17 cellular contexts compared by ENCODE assay signal in genomic region chr12:26150737-26151450, GRCh38. TPM values are rescaled to one million over a fixed set of nuclear protein-coding genes. Genes with fewer than 3 reads are reported as not detected.
A peak's percentile ranks its signal among the peaks of the same experiment; 100 is the strongest.
DNase-seq lines count a peak whose midpoint lies in the region; ATAC-seq and TF ChIP-seq lines count a peak whose summit lies in the region.
"Had no signal": no experiment of that assay in that cellular context is flagged by ENCODE, and none has a peak within 500 bp of the region (broad histone marks: within the 10 kb centered on the region; RNA-seq: fewer than 3 reads in every experiment).

No MANE protein-coding gene starts in this region.

- H3K36me3 ChIP-seq in BJ (ENCODE audit: control insufficient read depth, insufficient read depth, low read length) (no peaks in the 10 kb centered on the region), fibroblast of lung (ENCODE audit: control insufficient read depth, insufficient read depth, low read length) (no peaks in the 10 kb centered on the region), osteoblast (ENCODE audit: insufficient read depth, low read length) (no peaks in the 10 kb centered on the region)
- H3K36me3 ChIP-seq: upper lobe of right lung had no signal

- H2AFZ ChIP-seq in fibroblast of lung (ENCODE audit: low read length) (no peak overlapping the region), osteoblast (ENCODE audit: low read length) (no peak overlapping the region)

- H3K27ac ChIP-seq in fibroblast of lung (ENCODE audit: insufficient read depth, low read length) (no peak overlapping the region), osteoblast (ENCODE audit: low read depth, low read length) (peak overlapping the region; percentile 81)
- H3K27ac ChIP-seq: upper lobe of right lung had no signal

- in situ Hi-C loops in SK-MEL-5 (cut with HindIII; ENCODE audit: low pct_unique_long_range_greater_than_20kb, low sequenced_read_pairs), result no loop called here

- peaks cover 18% of the 10 kb centered on the region for H3K4me1 ChIP-seq in fibroblast of lung (ENCODE audit: control insufficient read depth, extremely low read depth, insufficient read depth, low read length)
- peaks cover 45% of the 10 kb centered on the region for H3K4me1 ChIP-seq in osteoblast (ENCODE audit: insufficient read depth, low read length)

- ATAC-seq in activated CD4-positive, alpha-beta T cell treated with anti-CD3 and anti-CD28 coated beads for 36 hours, result no peak
- ATAC-seq: HepG2; naive thymus-derived CD4-positive, alpha-beta T cell had no signal

- CTCF ChIA-PET in BJ (lab: Yijun Ruan, JAX), result interaction anchor here (0.7 to 1.4 kb wide), 3 partner anchors 17 to 37 kb away, joined by 3 to 4 read pairs (median 3); no protein-coding TSS in a partner anchor
- CTCF ChIA-PET in activated CD4-positive, alpha-beta T cell treated with anti-CD3 and anti-CD28 coated beads for 36 hours (lab: Charles Lee), result interaction anchor here (1.4 to 1.5 kb wide), 2 partner anchors 18 to 27 kb away, joined by 3 read pairs; no protein-coding TSS in a partner anchor

- H3K4me3 ChIP-seq in BJ (ENCODE audit: low read depth, low read length) (no peak overlapping the region), fibroblast of lung (replicated peaks in 1 of 4; ENCODE audit: control extremely low read depth in 1 of 4, insufficient read depth in 1 of 4, low read depth in 3 of 4, low read length in 4 of 4) (no peak overlapping the region), osteoblast (ENCODE audit: insufficient read depth, low read length) (peak overlapping the region; percentile 7)
- H3K4me3 ChIP-seq: skin epidermis, upper lobe of right lung had no signal

- TF ChIP-seq CTCF in BJ (IDR thresholded peaks at IDR 0.05; ENCODE audit: insufficient read depth, low read depth, low read length) (no peak), fibroblast of lung (conservative IDR thresholded peaks at IDR 0.05 in 1 of 2, IDR thresholded peaks at IDR 0.05 in 1 of 2; ENCODE audit: low read depth in 1 of 2, low read length in 2 of 2) (no peak), osteoblast (IDR thresholded peaks at IDR 0.05; ENCODE audit: extremely low read depth, low read depth, low read length) (no peak)

- H3K4me1 Mint-ChIP-seq in activated CD4-positive, alpha-beta T cell treated with anti-CD3 and anti-CD28 coated beads for 36 hours, result no peaks in the 10 kb centered on the region
- H3K4me1 Mint-ChIP-seq: CD4-positive, CD25-positive, alpha-beta regulatory T cell; naive thymus-derived CD4-positive, alpha-beta T cell had no signal

- POLR2A ChIA-PET in BJ (lab: Charles Lee), result no interaction called here
- POLR2A ChIA-PET in activated CD4-positive, alpha-beta T cell treated with anti-CD3 and anti-CD28 coated beads for 36 hours (lab: Charles Lee), result interaction anchor here (0.5 kb wide), 1 partner anchor 1079 kb away, joined by 6 read pairs; no protein-coding TSS in a partner anchor

- no peaks in the 10 kb centered on the region for H3K9me3 Mint-ChIP-seq in activated CD4-positive, alpha-beta T cell treated with anti-CD3 and anti-CD28 coated beads for 36 hours (ENCODE audit: low read depth)

- no peaks in the 10 kb centered on the region for H3K9me3 ChIP-seq in fibroblast of lung (ENCODE audit: control insufficient read depth, insufficient read depth, low read depth, low read length)
- no peaks in the 10 kb centered on the region for H3K9me3 ChIP-seq in osteoblast (ENCODE audit: low read depth, low read length)
- H3K9me3 ChIP-seq: upper lobe of right lung had no signal

- no peak overlapping the region for H3K9ac ChIP-seq in fibroblast of lung (ENCODE audit: insufficient read depth, low read length)

- H3K4me2 ChIP-seq in fibroblast of lung (ENCODE audit: extremely low read depth, insufficient read depth, low read length) (no peak overlapping the region), osteoblast (ENCODE audit: insufficient read depth, low read length) (peak overlapping the region; percentile 70)

- H3K79me2 ChIP-seq in fibroblast of lung (ENCODE audit: control insufficient read depth, insufficient read depth, low read length) (no peaks in the 10 kb centered on the region), osteoblast (ENCODE audit: insufficient read depth, low read length) (no peaks in the 10 kb centered on the region)

- no peaks in the 10 kb centered on the region for H3K36me3 Mint-ChIP-seq in activated CD4-positive, alpha-beta T cell treated with anti-CD3 and anti-CD28 coated beads for 36 hours (ENCODE audit: low read depth)
- H3K36me3 Mint-ChIP-seq: CD4-positive, CD25-positive, alpha-beta regulatory T cell; naive thymus-derived CD4-positive, alpha-beta T cell had no signal

- no peak overlapping the region for H3K4me3 Mint-ChIP-seq in activated CD4-positive, alpha-beta T cell treated with anti-CD3 and anti-CD28 coated beads for 36 hours
- H3K4me3 Mint-ChIP-seq: CD4-positive, CD25-positive, alpha-beta regulatory T cell; naive thymus-derived CD4-positive, alpha-beta T cell had no signal

- peak; percentile 52 for DNase-seq in BJ (ENCODE audit: low read depth)
- peak; percentile 40 for DNase-seq in SK-MEL-5 (ENCODE audit: low read depth, low spot score)
- DNase-seq in fibroblast of lung (ENCODE audit: low read depth in 2 of 2), result peak; percentile 80 to 94
- peak; percentile 8 for DNase-seq in osteoblast (ENCODE audit: insufficient read length, low spot score, missing footprints)
- no peak for DNase-seq in T-helper 1 cell
- DNase-seq in D341Med (ENCODE audit: low spot score), result no peak
- DNase-seq in activated CD8-positive, alpha-beta memory T cell treated with anti-CD3 and anti-CD28 coated beads, Interleukin-2, amount 50 U/mL, for 4 hours, result no peak
- no peak for DNase-seq in activated CD4-positive, alpha-beta T cell treated with anti-CD3 and anti-CD28 coated beads for 36 hours
- DNase-seq: activated CD4-positive, alpha-beta T cell treated with anti-CD3 and anti-CD28 coated beads, Interleukin-2, amount 50 U/mL, for 48 hours; activated naive CD4-positive, alpha-beta T cell treated with anti-CD3 and anti-CD28 coated beads, Interleukin-2, amount 50 U/mL, for 16 hours; CD4-positive, CD25-positive, alpha-beta regulatory T cell; naive thymus-derived CD4-positive, alpha-beta T cell; NCI-H1694 treated with DMSO at 0.1 percent for 48 hours; upper lobe of right lung had no signal

- peaks cover 7% of the 10 kb centered on the region for H3K27me3 Mint-ChIP-seq in activated CD4-positive, alpha-beta T cell treated with anti-CD3 and anti-CD28 coated beads for 36 hours

- no peaks in the 10 kb centered on the region for H3K27me3 ChIP-seq in BJ (ENCODE audit: control insufficient read depth, insufficient read depth, low read length)
- no peaks in the 10 kb centered on the region for H3K27me3 ChIP-seq in fibroblast of lung (ENCODE audit: control insufficient read depth, insufficient read depth, low read length)
- no peaks in the 10 kb centered on the region for H3K27me3 ChIP-seq in osteoblast (ENCODE audit: insufficient read depth, low read length)
- H3K27me3 ChIP-seq: upper lobe of right lung had no signal

- H3K27ac Mint-ChIP-seq in activated CD4-positive, alpha-beta T cell treated with anti-CD3 and anti-CD28 coated beads for 36 hours, result no peak overlapping the region
- H3K27ac Mint-ChIP-seq: CD4-positive, CD25-positive, alpha-beta regulatory T cell; naive thymus-derived CD4-positive, alpha-beta T cell had no signal

- no peaks in the 10 kb centered on the region for H4K20me1 ChIP-seq in fibroblast of lung (ENCODE audit: control insufficient read depth, extremely low read depth, insufficient read depth, low read length)
- H4K20me1 ChIP-seq in osteoblast (ENCODE audit: insufficient read depth, low read length), result no peaks in the 10 kb centered on the region

- intact Hi-C loops in activated CD4-positive, alpha-beta T cell treated with anti-CD3 and anti-CD28 coated beads for 36 hours (cut with DNase I, micrococcal nuclease), result no loop called here

RNA-seq across cellular contexts. Expression of gene BHLHE41, which starts 26.1 kb away (rescaled TPM):
- polyA plus RNA-seq in BJ (2011; rRNA removed) (4.0 and 5.3 TPM in 2 replicates), fibroblast of lung (2.4 and 7.4 TPM in 2 replicates)
- 1.2 and 1.5 TPM in 2 replicates for polyA minus RNA-seq in BJ (2011; rRNA and poly(A)+ RNA removed)
- 9.5 and 17.7 TPM in 2 replicates for total RNA-seq in SK-MEL-5 (2014; rRNA removed; shearing (Covaris generic))
- 10.5 and 12.2 TPM in 2 replicates for polyA plus RNA-seq in SK-MEL-5 (2015; cell fraction: cytosol; rRNA removed)
- 34.1 and 56.0 TPM in 2 replicates for polyA plus RNA-seq in SK-MEL-5 (2015; cell fraction: nucleus; rRNA removed)
- total RNA-seq in fibroblast of lung (0.51 and 2.3 TPM in 2 replicates), osteoblast (4.3 and 4.7 TPM in 2 replicates)
- 2.9 and 5.8 TPM in 2 replicates for polyA plus RNA-seq in fibroblast of lung (2012)
- 1.1 and 15.1 TPM in 2 replicates for polyA minus RNA-seq in fibroblast of lung (ENCODE audit: low replicate concordance)
- total RNA-seq in activated CD4-positive, alpha-beta T cell treated with anti-CD3 and anti-CD28 coated beads for 36 hours, result not detected
- total RNA-seq: CD4-positive, CD25-positive, alpha-beta regulatory T cell; HepG2; T-helper 1 cell treated with Interleukin-12 subunit alpha and Interleukin-12 subunit beta and Interleukin-4 antibody, amounts not matched to agents 30 ng/mL and 1 ng/mL, for 36 hours had no signal
- polyA plus RNA-seq: CD4-positive, CD25-positive, alpha-beta regulatory T cell; naive thymus-derived CD4-positive, alpha-beta T cell had no signal

RNA-seq across cellular contexts. Expression of gene SSPN, which starts 44.5 kb away (rescaled TPM):
- polyA plus RNA-seq in BJ (2011; rRNA removed), result 29.8 and 37.6 TPM in 2 replicates
- 51.8 and 70.6 TPM in 2 replicates for polyA minus RNA-seq in BJ (2011; rRNA and poly(A)+ RNA removed)
- total RNA-seq in SK-MEL-5 (2014; rRNA removed; shearing (Covaris generic)), result 2.2 and 2.9 TPM in 2 replicates
- polyA plus RNA-seq in SK-MEL-5 (2015; cell fraction: cytosol; rRNA removed), result 2.5 and 2.6 TPM in 2 replicates
- 0.59 and 2.6 TPM in 2 replicates for polyA plus RNA-seq in SK-MEL-5 (2015; cell fraction: nucleus; rRNA removed)
- 9.8 and 18.5 TPM in 2 replicates for total RNA-seq in fibroblast of lung
- polyA plus RNA-seq in fibroblast of lung, result 7.5 and 18.3 TPM in 2 replicates
- 5.8 and 16.2 TPM in 2 replicates for polyA plus RNA-seq in fibroblast of lung (2012)
- polyA minus RNA-seq in fibroblast of lung (ENCODE audit: low replicate concordance), result 26.3 and 44.0 TPM in 2 replicates
- 9.8 and 18.9 TPM in 2 replicates for total RNA-seq in osteoblast
- total RNA-seq in activated CD4-positive, alpha-beta T cell treated with anti-CD3 and anti-CD28 coated beads for 36 hours, result not detected
- total RNA-seq: CD4-positive, CD25-positive, alpha-beta regulatory T cell; HepG2; T-helper 1 cell treated with Interleukin-12 subunit alpha and Interleukin-12 subunit beta and Interleukin-4 antibody, amounts not matched to agents 30 ng/mL and 1 ng/mL, for 36 hours had no signal
- polyA plus RNA-seq: CD4-positive, CD25-positive, alpha-beta regulatory T cell; HepG2; naive thymus-derived CD4-positive, alpha-beta T cell had no signal

Comparison
In these comparisons a context has a peak if more than half of its experiments do, and no peak if none do; other contexts are left out.
1. DNase-seq: peak in BJ (single experiment), SK-MEL-5 (single experiment), fibroblast of lung (2 of 2) and osteoblast (single experiment); none in T-helper 1 cell (0 of 5), D341Med (single experiment), activated CD8-positive, alpha-beta memory T cell treated with anti-CD3 and anti-CD28 coated beads, Interleukin-2, amount 50 U/mL, for 4 hours (single experiment) and activated CD4-positive, alpha-beta T cell treated with anti-CD3 and anti-CD28 coated beads for 36 hours (single experiment).